Comparison of ENCODE assay signal across 15 cellular contexts in the genomic region with DNA sequence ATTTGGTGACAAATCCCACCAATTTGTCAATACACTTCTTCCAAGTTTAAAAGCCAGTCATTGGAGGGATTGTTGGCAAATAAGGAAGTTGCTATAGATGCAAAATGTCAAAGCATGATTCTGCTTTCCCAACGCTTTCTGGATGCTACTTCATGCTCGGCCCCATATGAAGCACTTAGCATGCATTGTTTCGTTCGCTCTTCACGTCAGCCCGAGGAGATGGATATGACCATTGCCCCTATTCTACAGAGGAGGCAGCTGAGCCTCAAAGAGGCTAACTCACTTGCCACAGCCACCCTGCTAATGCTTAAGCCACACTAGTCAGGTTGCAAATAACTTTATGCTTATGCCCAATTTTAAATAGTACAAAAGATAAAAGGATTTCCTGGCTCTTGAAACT.
"Had no signal": no experiment of that assay in that cellular context is flagged by ENCODE, and none has a peak within 500 bp of the region (broad histone marks: within the 10 kb centered on the region; RNA-seq: fewer than 3 reads in every experiment).

No MANE protein-coding gene starts in this region.

- H3K9me3 ChIP-seq: body of pancreas, lower lobe of right lung, neutrophil, uterus had no signal

- H3K27me3 Mint-ChIP-seq: activated CD4-positive, alpha-beta T cell treated with anti-CD3 and anti-CD28 coated beads, Interleukin-2, amount 10 ng/mL, durations not matched to agents 24 days and 14 days; stimulated activated memory B cell treated with anti-CD40 and anti-IgM and Interleukin-4, amounts not matched to agents 10 μg/mL and 1 μg/mL and 100 μg/mL, for 72 hours had no signal

- H3K27me3 ChIP-seq: body of pancreas, dorsolateral prefrontal cortex, foreskin keratinocyte, neutrophil, uterus had no signal

- H3K4me3 Mint-ChIP-seq: activated T-cell treated with anti-CD3 and anti-CD28 coated beads, Interleukin-2, amount 50 U/mL, for 72 hours; stimulated activated memory B cell treated with anti-CD40 and anti-IgM and Interleukin-4, amounts not matched to agents 10 μg/mL and 1 μg/mL and 100 μg/mL, for 72 hours had no signal

- H3K27ac Mint-ChIP-seq: activated T-cell treated with anti-CD3 and anti-CD28 coated beads, Interleukin-2, amount 50 U/mL, for 72 hours had no signal

- H3K27ac ChIP-seq: body of pancreas, foreskin keratinocyte, lower lobe of right lung, neutrophil, parathyroid adenoma, uterus had no signal

- H3K4me3 ChIP-seq: body of pancreas, dorsolateral prefrontal cortex, lower lobe of right lung, uterus had no signal

- H3K36me3 Mint-ChIP-seq: stimulated activated memory B cell treated with anti-CD40 and anti-IgM and Interleukin-4, amounts not matched to agents 10 μg/mL and 1 μg/mL and 100 μg/mL, for 72 hours had no signal

- DNase-seq: activated CD4-positive, alpha-beta T cell treated with anti-CD3 and anti-CD28 coated beads, Interleukin-2, amount 10 ng/mL, durations not matched to agents 24 days and 14 days; activated gamma-delta T cell; activated T-cell treated with anti-CD3 and anti-CD28 coated beads, Interleukin-2, amount 50 U/mL, for 72 hours; body of pancreas; central memory CD4-positive, alpha-beta T cell; dorsolateral prefrontal cortex; foreskin keratinocyte; hypothalamus; lower lobe of right lung; stimulated activated CD4-positive, alpha-beta T cell treated with anti-CD3 and anti-CD28 coated beads, Interleukin-4, amount 100 ng/mL, for 24 hours; uterus had no signal

- ATAC-seq: activated T-cell treated with anti-CD3 and anti-CD28 coated beads, Interleukin-2, amount 50 U/mL, for 72 hours; body of pancreas; foreskin keratinocyte; lower lobe of right lung; sciatic nerve; stimulated activated memory B cell treated with anti-CD40 and anti-IgM and Interleukin-4, amounts not matched to agents 10 μg/mL and 1 μg/mL and 100 μg/mL, for 72 hours had no signal

- H3K36me3 ChIP-seq: lower lobe of right lung, neutrophil, uterus had no signal

- H3K4me1 ChIP-seq: uterus had no signal

- H3K9me3 Mint-ChIP-seq: activated CD4-positive, alpha-beta T cell treated with anti-CD3 and anti-CD28 coated beads, Interleukin-2, amount 10 ng/mL, durations not matched to agents 24 days and 14 days; activated T-cell treated with anti-CD3 and anti-CD28 coated beads, Interleukin-2, amount 50 U/mL, for 72 hours; stimulated activated memory B cell treated with anti-CD40 and anti-IgM and Interleukin-4, amounts not matched to agents 10 μg/mL and 1 μg/mL and 100 μg/mL, for 72 hours had no signal
